ENCODE assay signal across 8 cellular contexts in genomic region chr9:33623658-33624586, GRCh38.
DNase-seq lines count a peak whose midpoint lies in the region; FAIRE-seq and TF ChIP-seq lines count a peak whose summit lies in the region.

No MANE protein-coding gene starts in this region.

- H3K4me3 ChIP-seq in KMS-11 (IDR thresholded peaks at IDR 0.05; ENCODE audit: insufficient read depth, low read depth, low read length) (no peak overlapping the region), foreskin fibroblast (ENCODE audit: low read depth in 1 of 2, low read length in 2 of 2) (no peak overlapping the region), thyroid gland (replicated peaks in 1 of 3) (no peak overlapping the region)

- 21 to 23% methylated on average over 20 of the region's 20 CpGs for WGBS in thyroid gland, 2 donors

- H3K27ac ChIP-seq in C4-2B: no peak overlapping the region
- H3K27ac ChIP-seq in KMS-11: no peak overlapping the region
- no peak overlapping the region for H3K27ac ChIP-seq in thyroid gland

- H3K79me2 ChIP-seq in KMS-11 (ENCODE audit: insufficient read depth, low read depth): no peaks in the 10 kb centered on the region

- H3K4me2 ChIP-seq in KMS-11: peak overlapping the region; percentile 43; the same call in 1 of the 2 replicates

- no peaks in the 10 kb centered on the region for H3K9me3 ChIP-seq in thyroid gland

- H4K20me1 ChIP-seq in KMS-11 (ENCODE audit: insufficient read depth): no peaks in the 10 kb centered on the region

- peak; percentile 94 for TF ChIP-seq CTCF in C4-2B (conservative IDR thresholded peaks at IDR 0.05)
- peak; percentile 82 for TF ChIP-seq CTCF in KMS-11 (conservative IDR thresholded peaks at IDR 0.05; ENCODE audit: low read depth, low read length)
- TF ChIP-seq CTCF in foreskin fibroblast (IDR thresholded peaks at IDR 0.05; ENCODE audit: low read depth, low read length): peak; percentile 69
- peak; percentile 64 to 84 (median 81) for TF ChIP-seq CTCF in thyroid gland (IDR thresholded peaks at IDR 0.05)

- intact Hi-C loops in thyroid gland (cut with DNase I): loop anchor here (2.0 kb wide), 1 partner anchor 99 kb away; no protein-coding TSS in a partner anchor

- H3K9ac ChIP-seq in KMS-11: no peak overlapping the region

- H3K4me1 ChIP-seq in KMS-11 (ENCODE audit: low read depth, poor library complexity, severe bottlenecking) (peaks cover 7% of the 10 kb centered on the region), thyroid gland (no peaks in the 10 kb centered on the region)

- peak overlapping the region; percentile 56; the same call in 1 of the 2 replicates for H2AFZ ChIP-seq in KMS-11 (ENCODE audit: low read depth)

- peak; percentile 62 for DNase-seq in GM19239 (ENCODE audit: insufficient read length, low spot score)
- peak; percentile 73 for DNase-seq in RPMI8226
- peak; percentile 16 to 44 for DNase-seq in activated T-helper 1 cell treated with anti-CD3 and anti-CD28 coated beads, Interleukin-2, amount 50 U/mL, for 16 hours (ENCODE audit: low read depth in 1 of 2, low spot score in 1 of 2)
- peak; percentile 44 to 83 for DNase-seq in foreskin fibroblast
- DNase-seq in occipital lobe (lab: John Stamatoyannopoulos, UW): peak; percentile 53
- peak; percentile 59 to 62 for DNase-seq in thyroid gland

- H3K27me3 ChIP-seq in KMS-11 (ENCODE audit: insufficient read depth, low read depth): no peaks in the 10 kb centered on the region
- no peaks in the 10 kb centered on the region for H3K27me3 ChIP-seq in thyroid gland

- no peaks in the 10 kb centered on the region for H3K36me3 ChIP-seq in KMS-11 (ENCODE audit: insufficient read depth)
- no peaks in the 10 kb centered on the region for H3K36me3 ChIP-seq in thyroid gland

- FAIRE-seq in GM19239 (lab: Jason Lieb, UNC): peak; percentile 95

- no peak for TF ChIP-seq POLR2A in thyroid gland (IDR thresholded peaks at IDR 0.05)
